27 cellular contexts compared by ENCODE assay signal in the genomic region with DNA sequence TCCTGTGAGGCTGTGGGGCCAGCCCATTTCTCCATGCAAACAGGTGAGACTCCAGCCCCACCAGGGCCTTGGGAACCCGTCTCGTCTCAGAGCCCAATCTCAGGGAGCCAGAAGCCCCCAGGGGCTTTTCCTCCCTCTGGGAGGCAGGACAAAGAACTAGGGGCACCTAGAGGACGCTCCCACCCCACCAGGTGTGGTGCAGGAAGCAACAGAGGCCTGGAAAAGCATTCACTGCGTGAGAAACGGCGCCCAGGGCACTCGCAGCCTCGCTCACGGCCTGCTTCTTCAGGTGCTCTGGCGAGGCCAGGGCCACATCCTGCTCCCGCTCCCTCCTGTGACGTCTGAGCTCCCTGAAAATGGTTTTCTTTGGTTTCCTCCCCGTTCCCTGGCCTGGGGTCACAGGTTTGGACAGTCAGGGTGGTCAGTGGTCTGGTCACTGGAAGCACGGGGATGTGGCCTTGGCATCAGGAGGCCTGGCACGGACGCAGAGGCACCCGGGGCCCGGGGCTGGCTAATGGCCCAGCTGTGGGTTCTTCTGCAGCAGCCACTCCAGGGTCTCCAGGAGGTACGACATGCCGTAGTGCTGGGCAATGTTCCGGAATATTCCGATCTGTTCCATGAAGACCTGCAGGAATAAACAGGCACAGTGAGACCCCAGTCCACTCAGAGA. TPM values are rescaled to one million over a fixed set of nuclear protein-coding genes. Genes with fewer than 3 reads are reported as not detected.
A peak's percentile ranks its signal among the peaks of the same experiment; 100 is the strongest.
DNase-seq lines count a peak whose midpoint lies in the region; ATAC-seq, FAIRE-seq and TF ChIP-seq lines count a peak whose summit lies in the region.
"Had no signal": no experiment of that assay in that cellular context is flagged by ENCODE, and none has a peak within 500 bp of the region (broad histone marks: within the 10 kb centered on the region; RNA-seq: fewer than 3 reads in every experiment).

No MANE protein-coding gene starts in this region.

- peak overlapping the region in 1 of 2 experiments; percentile 2; a peak in 1 of 4 replicates for H3K9ac ChIP-seq in K562 (ENCODE audit: insufficient read depth in 1 of 2, low read depth in 2 of 2, low read length in 2 of 2)
- H3K9ac ChIP-seq: KMS-11 had no signal

- H3K4me3 Mint-ChIP-seq in type B pancreatic cell: no peak overlapping the region
- H3K4me3 Mint-ChIP-seq: CD8-positive, alpha-beta T cell had no signal

- H3K27me3 Mint-ChIP-seq in type B pancreatic cell: peaks cover 6% of the 10 kb centered on the region

- CTCF ChIA-PET in HEK293 (lab: Yijun Ruan, JAX) (no interaction called here), K562 (lab: Yijun Ruan, JAX; ENCODE audit: low intra/inter-chr PET ratio) (no interaction called here)

- H3K27me3 ChIP-seq in K562 (ENCODE audit: control insufficient read depth in 2 of 2, insufficient read depth in 2 of 2, low read length in 2 of 2): no peaks in the 10 kb centered on the region
- H3K27me3 ChIP-seq: SJCRH30 had no signal

- DNase-seq in K562 (ENCODE audit: extremely low read depth in 1 of 4, low spot score in 3 of 4) (no peak), type B pancreatic cell (ENCODE audit: extremely low spot score, unreplicated experiment) (no peak), HCEC 1CT (no peak)
- DNase-seq: C1 segment of cervical spinal cord; Caco-2; CD8-positive, alpha-beta T cell; DMS 273 treated with DMSO at 0.1 percent for 48 hours; DMS79; EL; GDM1; MM.1S; NCI-H2029; NCI-H2227 treated with DMSO at 0.1 percent for 48 hours; NCI-H526 treated with DMSO at 0.1 percent for 48 hours; SJCRH30 had no signal

- 94% methylated on average over 13 of the region's 22 CpGs for WGBS in K562 (ENCODE audit: insufficient coverage, low coverage, missing lambda C conversion rate)

- TF ChIP-seq CTCF in HEK293 (tag by site-specific recombination; IDR thresholded peaks at IDR 0.05): no peak
- TF ChIP-seq CTCF in K562 (IDR thresholded peaks at IDR 0.05 in 2 of 3, conservative IDR thresholded peaks at IDR 0.05 in 1 of 3; ENCODE audit: insufficient read depth in 2 of 3, low read depth in 1 of 3, low read length in 3 of 3): no peak
- TF ChIP-seq CTCF in type B pancreatic cell (conservative IDR thresholded peaks at IDR 0.05): no peak

- ATAC-seq in K562: no peak
- no peak for ATAC-seq in GM19035 (IDR thresholded peaks at IDR 0.05; ENCODE audit: unreplicated experiment)
- no peak for ATAC-seq in GM18907 (IDR thresholded peaks at IDR 0.05; ENCODE audit: unreplicated experiment)
- ATAC-seq: CD8-positive, alpha-beta T cell; GM12878; HCT116; Right ventricle myocardium inferior had no signal

- H3K4me1 Mint-ChIP-seq in type B pancreatic cell (ENCODE audit: unreplicated experiment): peaks cover 16% of the 10 kb centered on the region

- no peak overlapping the region for H3K4me2 ChIP-seq in K562 (ENCODE audit: insufficient read depth, low read length)
- H3K4me2 ChIP-seq: KMS-11 had no signal

- FAIRE-seq in K562 (lab: Jason Lieb, UNC): no peak
- FAIRE-seq: GM12878, H1, RCC 7860 had no signal

- H3K9me3 ChIP-seq in HEK293 (ENCODE audit: control insufficient read depth, insufficient read depth, low read depth, low read length): no peaks in the 10 kb centered on the region
- no peaks in the 10 kb centered on the region for H3K9me3 ChIP-seq in K562 (replicated peaks; ENCODE audit: control insufficient read depth, insufficient read depth, low read depth, low read length)
- H3K9me3 ChIP-seq: Caco-2, SJCRH30 had no signal

- POLR2A ChIA-PET in HEK293 (lab: Yijun Ruan, JAX): no interaction called here
- POLR2A ChIA-PET in K562 (lab: Yijun Ruan, JAX): interaction anchor here (0.8 to 1.0 kb wide), 2 partner anchors 10 to 12 kb away, joined by 3 read pairs; no protein-coding TSS in a partner anchor

- H3K4me1 ChIP-seq in HEK293 (ENCODE audit: control insufficient read depth, insufficient read depth, low read length): no peaks in the 10 kb centered on the region
- peaks cover 12 to 55% of the 10 kb centered on the region in 2 experiments; a peak in 4 of 5 replicates for H3K4me1 ChIP-seq in K562 (replicated peaks in 1 of 2; ENCODE audit: control insufficient read depth in 2 of 2, insufficient read depth in 2 of 2, low read length in 2 of 2)
- H3K4me1 ChIP-seq: SJCRH30 had no signal

- no peaks in the 10 kb centered on the region for H3K9me1 ChIP-seq in K562 (ENCODE audit: control insufficient read depth, insufficient read depth, low read length)

- peaks cover 0 to 64% of the 10 kb centered on the region in 2 experiments for H3K36me3 ChIP-seq in HEK293 (ENCODE audit: control insufficient read depth in 2 of 2, insufficient read depth in 1 of 2, low read length in 2 of 2)
- H3K36me3 ChIP-seq in K562 (ENCODE audit: control insufficient read depth, insufficient read depth, low read length): peaks cover 56% of the 10 kb centered on the region; the same call in 2 of the 3 replicates

- TSS peak; percentile 31 for BruUV-seq in K562 (replicated peaks; lab: Mats Ljungman, UMichigan)

- no peaks in the 10 kb centered on the region for H3K79me2 ChIP-seq in K562 (ENCODE audit: control insufficient read depth, insufficient read depth, low read length)

- TF ChIP-seq RAD21 in K562 (CRISPR knock-in tag; conservative IDR thresholded peaks at IDR 0.05 in 1 of 2, IDR thresholded peaks at IDR 0.05 in 1 of 2): no peak

- peaks cover 12% of the 10 kb centered on the region for H3K36me3 Mint-ChIP-seq in type B pancreatic cell

- H2AFZ ChIP-seq in K562 (ENCODE audit: low read depth, low read length): no peak overlapping the region

- no peak for TF ChIP-seq POLR2A in K562 (conservative IDR thresholded peaks at IDR 0.05)

- in situ Hi-C loops in K562 (cut with MboI): no loop called here

- no peak for TF ChIP-seq EP300 in K562 (IDR thresholded peaks at IDR 0.05; ENCODE audit: low read length)

- intact Hi-C loops in K562 (cut with micrococcal nuclease): no loop called here

- no peak overlapping the region for H3K4me3 ChIP-seq in HEK293 (ENCODE audit: low read depth, low read length)
- no peak overlapping the region for H3K4me3 ChIP-seq in K562
- H3K4me3 ChIP-seq: GM12878, SJCRH30 had no signal

- H3K27ac Mint-ChIP-seq in type B pancreatic cell: no peak overlapping the region

- no peaks in the 10 kb centered on the region for H3K9me3 Mint-ChIP-seq in type B pancreatic cell
- H3K9me3 Mint-ChIP-seq: CD8-positive, alpha-beta T cell had no signal

- H3K27ac ChIP-seq in HEK293 (ENCODE audit: extremely low read depth, low read depth, low read length) (peak overlapping the region; percentile 45), K562 (ENCODE audit: extremely low read depth, low read depth, low read length) (no peak overlapping the region)
- H3K27ac ChIP-seq: KMS-11, SJCRH30 had no signal

- H4K20me1 ChIP-seq in K562 (replicated peaks; ENCODE audit: control insufficient read depth, insufficient read depth, low read length): 0 out of 2 replicates have a peak, but pooled peaks cover 3% of the 10 kb centered on the region

TF ChIP-seq in HEK293, 187 proteins besides CTCF, POLR2A, EP300 and RAD21 (continues in another document):
- no peak for TF ChIP-seq ZSCAN23 (tag by site-specific recombination; IDR thresholded peaks at IDR 0.05)

TF ChIP-seq in PFSK-1, 5 proteins besides CTCF, POLR2A, EP300 and RAD21 (continues in another document):
- TF ChIP-seq POLR2AphosphoS5 (IDR thresholded peaks at IDR 0.05; ENCODE audit: low read depth, low read length): peak; percentile 26

TF ChIP-seq in K562, 482 proteins besides CTCF, POLR2A, EP300 and RAD21 (continues in another document):
- no peak for TF ChIP-seq LCOR (CRISPR knock-in tag; IDR thresholded peaks at IDR 0.05)

RNA-seq across cellular contexts. Expression of a gene that starts 5.7 kb away (rescaled TPM):
- 0.79 TPM for polyA plus RNA-seq in PFSK-1 (2012; ENCODE audit: insufficient read length, low read depth)
- total RNA-seq in K562 (2011; cell fraction: chromatin; rRNA removed; ENCODE audit: low replicate concordance): not detected in 2 replicates
- not detected in 2 replicates for total RNA-seq in K562 (2011; cell fraction: nucleolus; rRNA removed)
- not detected in 2 replicates for total RNA-seq in K562 (2011; cell fraction: nucleoplasm; rRNA removed)
- not detected in 2 replicates for total RNA-seq in K562 (2014; rRNA removed)
- not detected in 2 replicates for total RNA-seq in K562 (2014; rRNA removed; fragmentation: Illumina TruSeq; extraction: Trizol)
- not detected in 2 replicates for total RNA-seq in K562 (2015; rRNA removed; fragmentation: Illumina TruSeq; extraction: Trizol)
- not detected in 2 replicates for total RNA-seq in K562 (2021)
- polyA plus RNA-seq in K562 (2011; rRNA removed): not detected in 2 replicates
- not detected in 2 replicates for polyA plus RNA-seq in K562 (2011; cell fraction: cytosol; rRNA removed)
- not detected in 2 replicates for polyA plus RNA-seq in K562 (2011; cell fraction: nucleus; rRNA removed)
- 0.06 and 0.14 TPM in 2 replicates for polyA plus RNA-seq in K562 (2012)
- not detected in 2 replicates for polyA plus RNA-seq in K562 (2014; fragmentation: Illumina TruSeq; extraction: Trizol)
- not detected for polyA plus RNA-seq in K562 (2014; fragmentation: Nextera tagmentation; extraction: Ambion mirVana)
- not detected in 2 replicates for polyA plus RNA-seq in K562 (2014; rRNA removed)
- not detected in 2 replicates for polyA minus RNA-seq in K562 (2011; rRNA and poly(A)+ RNA removed)
- not detected in 2 replicates for polyA minus RNA-seq in K562 (2011; cell fraction: cytosol; rRNA and poly(A)+ RNA removed)
- not detected in 2 replicates for polyA minus RNA-seq in K562 (2011; cell fraction: nucleus; rRNA and poly(A)+ RNA removed)
- 2.8 and 5.4 TPM in 2 replicates for total RNA-seq in type B pancreatic cell (ENCODE audit: low replicate concordance)
- total RNA-seq: A673; Caco-2; CD8-positive, alpha-beta T cell; GM12878; NCI-H460; Right ventricle myocardium inferior; SJCRH30 had no signal
- polyA plus RNA-seq: GM12878 had no signal

RNA-seq across cellular contexts. Expression of a gene that starts 13.9 kb away (rescaled TPM):
- not detected for polyA plus RNA-seq in PFSK-1 (2012; ENCODE audit: insufficient read length, low read depth)
- not detected in 2 replicates for total RNA-seq in K562 (2011; cell fraction: chromatin; rRNA removed; ENCODE audit: low replicate concordance)
- not detected in 2 replicates for total RNA-seq in K562 (2011; cell fraction: nucleolus; rRNA removed)
- not detected in 2 replicates for total RNA-seq in K562 (2011; cell fraction: nucleoplasm; rRNA removed)
- total RNA-seq in K562 (2014; rRNA removed): not detected in 2 replicates
- total RNA-seq in K562 (2014; rRNA removed; fragmentation: Illumina TruSeq; extraction: Trizol): not detected in 2 replicates
- not detected in 2 replicates for total RNA-seq in K562 (2015; rRNA removed; fragmentation: Illumina TruSeq; extraction: Trizol)
- not detected in 2 replicates for total RNA-seq in K562 (2021)
- not detected in 2 replicates for polyA plus RNA-seq in K562 (2011; rRNA removed)
- 0.09 TPM in 1 of 2 replicates, not detected in the other for polyA plus RNA-seq in K562 (2011; cell fraction: cytosol; rRNA removed)
- polyA plus RNA-seq in K562 (2011; cell fraction: nucleus; rRNA removed): 0.20 TPM in 1 of 2 replicates, not detected in the other
- not detected in 2 replicates for polyA plus RNA-seq in K562 (2012)
- not detected in 2 replicates for polyA plus RNA-seq in K562 (2014; fragmentation: Illumina TruSeq; extraction: Trizol)
- polyA plus RNA-seq in K562 (2014; fragmentation: Nextera tagmentation; extraction: Ambion mirVana): not detected
- polyA plus RNA-seq in K562 (2014; rRNA removed): not detected in 2 replicates
- polyA minus RNA-seq in K562 (2011; rRNA and poly(A)+ RNA removed): not detected in 2 replicates
- not detected in 2 replicates for polyA minus RNA-seq in K562 (2011; cell fraction: cytosol; rRNA and poly(A)+ RNA removed)
- not detected in 2 replicates for polyA minus RNA-seq in K562 (2011; cell fraction: nucleus; rRNA and poly(A)+ RNA removed)
- total RNA-seq in type B pancreatic cell (ENCODE audit: low replicate concordance): not detected in 2 replicates
- total RNA-seq: A673; Caco-2; CD8-positive, alpha-beta T cell; GM12878; H1; NCI-H460; Right ventricle myocardium inferior; SJCRH30 had no signal
- polyA plus RNA-seq: GM12878, H1 had no signal
